24 cellular contexts compared by ENCODE assay signal in genomic region chr2:98374958-98375570, GRCh38. TPM values are rescaled to one million over a fixed set of nuclear protein-coding genes. Genes with fewer than 3 reads are reported as not detected.
DNase-seq lines count a peak whose midpoint lies in the region; ATAC-seq, FAIRE-seq and TF ChIP-seq lines count a peak whose summit lies in the region.
"Had no signal": no experiment of that assay in that cellular context is flagged by ENCODE, and none has a peak within 500 bp of the region (broad histone marks: within the 10 kb centered on the region; RNA-seq: fewer than 3 reads in every experiment).

No MANE protein-coding gene starts in this region.

- H2BK12ac ChIP-seq in neuronal stem cell (ENCODE audit: low read length): no peak overlapping the region

- H3K27me3 Mint-ChIP-seq in GM23338 (ENCODE audit: insufficient read depth, low read depth, poor library complexity) (peaks cover 7% of the 10 kb centered on the region), HFFc6 (ENCODE audit: insufficient read depth) (peaks cover 46% of the 10 kb centered on the region)

- H3K27me3 ChIP-seq in GM23338 (ENCODE audit: insufficient read depth) (no peaks in the 10 kb centered on the region), bronchial epithelial cell (ENCODE audit: control insufficient read depth, insufficient read depth, low read length) (peaks cover 5% of the 10 kb centered on the region), neuronal stem cell (ENCODE audit: control insufficient read depth in 3 of 3, insufficient read depth in 3 of 3, low read depth in 1 of 3, low read length in 3 of 3) (peaks cover 0 to 4% (median 0%) of the 10 kb centered on the region in 3 experiments)
- H3K27me3 ChIP-seq: MG63 had no signal

- H3K27ac Mint-ChIP-seq in GM23338 (no peak overlapping the region), HFFc6 (no peak overlapping the region)

- H3K36me3 Mint-ChIP-seq in GM23338 (ENCODE audit: low read depth) (no peaks in the 10 kb centered on the region), HFFc6 (ENCODE audit: low read depth) (no peaks in the 10 kb centered on the region)

- H2AFZ ChIP-seq in GM23338: peak overlapping the region; percentile 63; the same call in 1 of the 2 replicates
- no peak overlapping the region for H2AFZ ChIP-seq in neuronal stem cell (ENCODE audit: low read length)

- H3K4me2 ChIP-seq in GM23338 (no peak overlapping the region), neuronal stem cell (ENCODE audit: insufficient read depth, low read length, poor library complexity, severe bottlenecking) (no peak overlapping the region)

- no peak overlapping the region for H2BK120ac ChIP-seq in neuronal stem cell (ENCODE audit: low read depth, low read length)

- H4K8ac ChIP-seq in neuronal stem cell (ENCODE audit: low read depth, low read length): no peak overlapping the region

- no peaks in the 10 kb centered on the region for H3K79me1 ChIP-seq in neuronal stem cell (ENCODE audit: low read depth, low read length)

- no peak overlapping the region for H3K23ac ChIP-seq in neuronal stem cell (ENCODE audit: low read depth, low read length, poor library complexity)

- peaks cover 3% of the 10 kb centered on the region; the same call in 1 of the 2 replicates for H3K4me1 ChIP-seq in GM23338 (ENCODE audit: insufficient read depth)
- peaks cover 4 to 12% of the 10 kb centered on the region in 2 donors for H3K4me1 ChIP-seq in neuronal stem cell (ENCODE audit: control insufficient read depth in 2 of 2, insufficient read depth in 1 of 2, low read depth in 1 of 2, low read length in 2 of 2)

- no peak overlapping the region for H3K4ac ChIP-seq in neuronal stem cell (ENCODE audit: low read length)

- H3F3A ChIP-seq in GM23338 (replicated peaks; ENCODE audit: low read depth): no peaks in the 10 kb centered on the region

- no peak for TF ChIP-seq POLR2A in H54 (IDR thresholded peaks at IDR 0.05; ENCODE audit: low read depth, low read length)

- no peak overlapping the region for H3K14ac ChIP-seq in neuronal stem cell (ENCODE audit: low read length)

- H2BK15ac ChIP-seq in neuronal stem cell (ENCODE audit: low read length): no peak overlapping the region

- H3K18ac ChIP-seq in neuronal stem cell (ENCODE audit: low read length): peak overlapping the region; percentile 45

- H3K4me3 ChIP-seq in GM23338: no peak overlapping the region
- H3K4me3 ChIP-seq in bronchial epithelial cell (ENCODE audit: low read depth, low read length): no peak overlapping the region
- H3K4me3 ChIP-seq in neuronal stem cell (ENCODE audit: low read length in 2 of 2): no peak overlapping the region
- H3K4me3 ChIP-seq: HAP-1, MG63 had no signal

- no peaks in the 10 kb centered on the region for H4K20me1 ChIP-seq in GM23338 (replicated peaks; ENCODE audit: insufficient read depth)

- H3K4me3 Mint-ChIP-seq in GM23338: no peak overlapping the region
- no peak overlapping the region for H3K4me3 Mint-ChIP-seq in HFFc6

- WGBS in neuronal stem cell (ENCODE audit: extremely low coverage in 2 of 2, insufficient read length in 2 of 2, insufficient replicate concordance in 1 of 2), 2 donors: no CpG with 5 or more reads among the region's 11 CpGs

- H3K9me2 ChIP-seq in GM23338 (ENCODE audit: insufficient read depth): no peaks in the 10 kb centered on the region

- no peak overlapping the region for H2AK5ac ChIP-seq in neuronal stem cell (ENCODE audit: low read depth, low read length)

- H3K9me3 Mint-ChIP-seq in GM23338 (no peaks in the 10 kb centered on the region), HFFc6 (no peaks in the 10 kb centered on the region)

- no peak for ATAC-seq in GM23338
- ATAC-seq in HG02981 (IDR thresholded peaks at IDR 0.05; ENCODE audit: unreplicated experiment): no peak
- ATAC-seq: PC-3 had no signal

- H3K36me3 ChIP-seq in GM23338 (ENCODE audit: insufficient read depth) (no peaks in the 10 kb centered on the region), bronchial epithelial cell (ENCODE audit: control insufficient read depth, insufficient read depth, low read length) (no peaks in the 10 kb centered on the region), neuronal stem cell (replicated peaks in 1 of 2; ENCODE audit: control insufficient read depth in 2 of 2, insufficient read depth in 2 of 2, low read length in 2 of 2) (no peaks in the 10 kb centered on the region)
- H3K36me3 ChIP-seq: HAP-1, MG63 had no signal

- FAIRE-seq in bronchial epithelial cell (lab: Jason Lieb, UNC): peak; percentile 13
- FAIRE-seq in H54 (lab: Jason Lieb, UNC): no peak
- FAIRE-seq: G401.6 had no signal

- peak overlapping the region; percentile 1 for H3K9ac ChIP-seq in neuronal stem cell (ENCODE audit: low read depth, low read length, poor library complexity)

- H3K27ac ChIP-seq in GM23338 (ENCODE audit: low read depth): no peak overlapping the region
- H3K27ac ChIP-seq in neuronal stem cell (replicated peaks; ENCODE audit: low read length): no peak overlapping the region
- H3K27ac ChIP-seq: HL-60 had no signal

- DNase-seq in Ammon's horn (ENCODE audit: low spot score) (peak; percentile 44), GM23338 (ENCODE audit: low spot score) (no peak), bronchial epithelial cell (ENCODE audit: low read depth) (no peak), neuronal stem cell (ENCODE audit: low spot score) (no peak), H54 (ENCODE audit: insufficient read length, low spot score) (no peak), HFFc6 (no peak)
- DNase-seq: ACHN, AML-193, IMR-90, Karpas-422, MG63, NCI-H1048, NCI-H1436 treated with DMSO at 0.1 percent for 48 hours, NCI-H2029, NCI-H446, NCI-H774, PC-3, RPMI8226, SIG-M5 had no signal

- no peaks in the 10 kb centered on the region for H3K79me2 ChIP-seq in GM23338 (replicated peaks; ENCODE audit: insufficient read depth)

- no peaks in the 10 kb centered on the region for H3K9me3 ChIP-seq in neuronal stem cell (replicated peaks in 1 of 2; ENCODE audit: control insufficient read depth in 2 of 2, insufficient read depth in 1 of 2, low read depth in 1 of 2, low read length in 2 of 2)
- H3K9me3 ChIP-seq: HAP-1, MG63 had no signal

- no peak for TF ChIP-seq CTCF in GM23338 (conservative IDR thresholded peaks at IDR 0.05; ENCODE audit: low read depth in 2 of 2)
- TF ChIP-seq CTCF in bronchial epithelial cell (IDR thresholded peaks at IDR 0.05; ENCODE audit: insufficient read depth, low read length, severe bottlenecking): no peak
- TF ChIP-seq CTCF in HFFc6 (IDR thresholded peaks at IDR 0.05): no peak

- H2BK5ac ChIP-seq in neuronal stem cell (ENCODE audit: low read length): no peak overlapping the region

- H3K4me1 Mint-ChIP-seq in GM23338: peaks cover 5% of the 10 kb centered on the region; the same call in 2 of the 3 replicates
- H3K4me1 Mint-ChIP-seq in HFFc6 (ENCODE audit: low read depth): peaks cover 39% of the 10 kb centered on the region

- no peak overlapping the region for H4K91ac ChIP-seq in neuronal stem cell (ENCODE audit: low read depth, low read length, poor library complexity)

TF ChIP-seq in GM23338, 12 proteins besides CTCF, POLR2A, EP300 and RAD21 (continues in another document):
- TF ChIP-seq EZH2phosphoT487 (IDR thresholded peaks at IDR 0.05; ENCODE audit: unreplicated experiment) (no peak), EZH2 (IDR thresholded peaks at IDR 0.05; ENCODE audit: low read depth, unreplicated experiment) (no peak), REST (IDR thresholded peaks at IDR 0.05; ENCODE audit: unreplicated experiment) (no peak)

RNA-seq across cellular contexts. Expression of gene CNGA3, which starts 28.8 kb away (rescaled TPM):
- not detected in 2 replicates for total RNA-seq in GM23338 (2014; rRNA removed; shearing (Covaris generic))
- polyA plus RNA-seq in GM23338 (2016; fragmentation: Nextera tagmentation; extraction: Ambion mirVana): not detected in 2 replicates
- under 0.01 TPM in 1 of 2 replicates, not detected in the other for total RNA-seq in bronchial epithelial cell
- not detected for polyA plus RNA-seq in neuronal stem cell (2013, experiment 1 of 2)
- polyA plus RNA-seq in neuronal stem cell (2013, experiment 2 of 2): not detected
- under 1 TPM; 0.14 to 0.71 (median 0.22) TPM for total RNA-seq in HFFc6 (2021; fragmentation: NEBNext Ultra II Directional; extraction: Animal tissue kit (Norgen Biotek cat#: 25700))
- total RNA-seq: HT1080, PC-3 had no signal
- polyA plus RNA-seq: IMR-90 had no signal
